Comparison of ENCODE assay signal across 8 cellular contexts in the genomic region with DNA sequence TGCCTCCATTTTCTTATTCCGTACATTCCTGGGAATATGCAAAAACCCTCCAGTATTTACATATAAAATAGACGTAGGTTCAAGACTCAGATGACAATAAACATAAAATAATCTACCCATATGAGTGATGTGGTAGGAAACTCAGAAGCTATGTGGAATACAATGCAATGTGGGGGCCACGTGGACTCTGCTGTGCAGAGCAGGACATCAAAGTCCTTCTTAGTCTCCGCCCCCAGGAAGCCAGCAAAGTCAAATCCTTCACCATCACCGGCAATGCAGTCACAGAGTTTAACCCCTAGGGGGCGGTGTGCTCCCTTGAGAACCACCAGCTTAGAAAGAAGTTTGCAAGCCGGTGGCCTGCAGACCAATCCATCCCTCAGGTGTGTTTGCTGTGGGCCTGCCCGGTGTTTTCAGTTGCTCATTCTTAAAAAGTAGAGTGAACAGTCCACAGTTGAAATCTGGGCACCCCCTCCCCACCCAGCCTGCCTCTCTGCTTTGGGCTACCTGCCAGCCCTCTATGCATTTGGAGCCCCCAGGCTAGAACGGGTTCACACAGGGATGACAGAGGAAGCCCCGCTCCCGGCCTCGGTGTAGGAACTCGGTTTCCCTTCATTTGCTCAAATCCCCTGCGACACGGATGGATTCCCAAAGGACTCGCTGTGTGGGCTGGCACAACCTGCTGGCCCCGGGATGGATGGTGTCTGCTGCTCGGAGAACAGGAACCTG. TPM values are rescaled to one million over a fixed set of nuclear protein-coding genes. Genes with fewer than 3 reads are reported as not detected.
DNase-seq lines count a peak whose midpoint lies in the region; ATAC-seq and TF ChIP-seq lines count a peak whose summit lies in the region.

No MANE protein-coding gene starts in this region.

- no peaks in the 10 kb centered on the region for H3K9me2 ChIP-seq in PC-3 (replicated peaks; ENCODE audit: low read length)

- peak; percentile 85 for ATAC-seq in PC-3
- ATAC-seq in natural killer cell treated with Interleukin-12 subunit alpha and Interleukin-12 subunit beta and Interleukin-15 and Interleukin-18, amount 100 ng/mL, for 72 hours, result peak; percentile 52 to 59
- no peak for ATAC-seq in GM21528 (IDR thresholded peaks at IDR 0.05; ENCODE audit: low FRiP score, unreplicated experiment)

- H3K4me3 ChIP-seq in PC-3 (ENCODE audit: low read length), result no peak overlapping the region
- no peak overlapping the region for H3K4me3 ChIP-seq in esophagus muscularis mucosa

- no peaks in the 10 kb centered on the region for H3K27me3 Mint-ChIP-seq in natural killer cell treated with Interleukin-12 subunit alpha and Interleukin-12 subunit beta and Interleukin-15 and Interleukin-18, amount 100 ng/mL, for 72 hours

- POLR2A ChIA-PET in PC-3 (lab: Charles Lee; ENCODE audit: unreplicated experiment), result no interaction called here

- H3F3A ChIP-seq in PC-3 (ENCODE audit: low read length, unreplicated experiment), result no peaks in the 10 kb centered on the region

- no peaks in the 10 kb centered on the region for H3K36me3 Mint-ChIP-seq in natural killer cell treated with Interleukin-12 subunit alpha and Interleukin-12 subunit beta and Interleukin-15 and Interleukin-18, amount 100 ng/mL, for 72 hours

- CTCF ChIA-PET in PC-3 (lab: Charles Lee), result interaction anchor here (0.6 to 1.0 kb wide), 3 partner anchors 84 to 570 kb away, joined by 3 to 6 read pairs (median 3); no protein-coding TSS in a partner anchor

- no peak overlapping the region for H3K27ac Mint-ChIP-seq in natural killer cell treated with Interleukin-12 subunit alpha and Interleukin-12 subunit beta and Interleukin-15 and Interleukin-18, amount 100 ng/mL, for 72 hours

- TF ChIP-seq EP300 in esophagus muscularis mucosa (IDR thresholded peaks at IDR 0.05), result no peak

- H3K27me3 ChIP-seq in PC-3 (ENCODE audit: low read length), result no peaks in the 10 kb centered on the region
- H3K27me3 ChIP-seq in esophagus muscularis mucosa, result no peaks in the 10 kb centered on the region

- no peak overlapping the region for H3K27ac ChIP-seq in PC-3 (ENCODE audit: low read length)
- H3K27ac ChIP-seq in esophagus muscularis mucosa (replicated peaks in 1 of 4), result no peak overlapping the region

- H4K20me1 ChIP-seq in PC-3 (ENCODE audit: low read length), result 0 out of 2 replicates have a peak, but pooled peaks cover 4% of the 10 kb centered on the region

- peaks cover 12% of the 10 kb centered on the region for H3K4me1 ChIP-seq in PC-3 (ENCODE audit: insufficient read depth, low read length)
- peaks cover 4 to 39% (median 36%) of the 10 kb centered on the region in 4 donors for H3K4me1 ChIP-seq in esophagus muscularis mucosa

- intact Hi-C loops in PC-3 (cut with micrococcal nuclease), result loop anchor here (5.0 kb wide), 1 partner anchor 572 kb away; no protein-coding TSS in a partner anchor
- intact Hi-C loops in esophagus muscularis mucosa (cut with DNase I), result loop anchor here (5.0 to 10.0 kb wide), 3 partner anchors 57 to 897 kb away; no protein-coding TSS in a partner anchor

- peaks cover 4% of the 10 kb centered on the region; the same call in 1 of the 2 replicates for H3K36me3 ChIP-seq in PC-3 (ENCODE audit: low read depth, low read length)
- peaks cover 0 to 23% (median 3%) of the 10 kb centered on the region in 4 donors for H3K36me3 ChIP-seq in esophagus muscularis mucosa

- WGBS in esophagus muscularis mucosa, result 79% methylated on average over 13 of the region's 18 CpGs

- no peaks in the 10 kb centered on the region for H3K9me3 ChIP-seq in PC-3 (ENCODE audit: low read length)
- H3K9me3 ChIP-seq in esophagus muscularis mucosa, result no peaks in the 10 kb centered on the region

- peak; percentile 98 for TF ChIP-seq CTCF in PC-3 (conservative IDR thresholded peaks at IDR 0.05; ENCODE audit: low read depth, low read length)
- TF ChIP-seq CTCF in esophagus muscularis mucosa (IDR thresholded peaks at IDR 0.05), result peak; percentile 89 to 94 (median 92)

- no TSS peak for BruUV-seq in PC-3 (replicated peaks; lab: Mats Ljungman, UMichigan)

- peak; percentile 72 for DNase-seq in DMS53 (lab: John Stamatoyannopoulos, UW)
- DNase-seq in HuH-7.5 (ENCODE audit: low spot score), result peak; percentile 100
- peak; percentile 93 for DNase-seq in PC-3
- DNase-seq in activated T-cell treated with anti-CD3 and anti-CD28 coated beads for 4 hours, result peak; percentile 60
- DNase-seq in esophagus muscularis mucosa (ENCODE audit: extremely low spot score), result peak; percentile 95
- DNase-seq in natural killer cell treated with Interleukin-12 subunit alpha and Interleukin-12 subunit beta and Interleukin-15 and Interleukin-18, amount 100 ng/mL, for 72 hours (ENCODE audit: low spot score), result peak; percentile 82
- peak; percentile 56 to 92 (median 78) for DNase-seq in stimulated activated naive CD4-positive, alpha-beta T cell (lab: John Stamatoyannopoulos, UW)

- no peaks in the 10 kb centered on the region for H3K9me3 Mint-ChIP-seq in natural killer cell treated with Interleukin-12 subunit alpha and Interleukin-12 subunit beta and Interleukin-15 and Interleukin-18, amount 100 ng/mL, for 72 hours

- peaks cover 14% of the 10 kb centered on the region; the same call in 1 of the 2 replicates for H3K79me2 ChIP-seq in PC-3 (ENCODE audit: low read length)

- TF ChIP-seq POLR2A in esophagus muscularis mucosa (IDR thresholded peaks at IDR 0.05; ENCODE audit: low read depth), result no peak

- H3K4me1 Mint-ChIP-seq in natural killer cell treated with Interleukin-12 subunit alpha and Interleukin-12 subunit beta and Interleukin-15 and Interleukin-18, amount 100 ng/mL, for 72 hours (ENCODE audit: low read depth in 2 of 2), result peaks cover 16 to 25% of the 10 kb centered on the region in 2 donors

- H3K9ac ChIP-seq in PC-3 (ENCODE audit: low read length), result 0 out of 2 replicates have a peak overlapping the region, but pooled peaks have one; percentile 4

- no peak overlapping the region for H3K4me3 Mint-ChIP-seq in natural killer cell treated with Interleukin-12 subunit alpha and Interleukin-12 subunit beta and Interleukin-15 and Interleukin-18, amount 100 ng/mL, for 72 hours

- 0 out of 2 replicates have a peak overlapping the region, but pooled peaks have one; percentile 44 for H3K4me2 ChIP-seq in PC-3 (ENCODE audit: low read length)

- H2AFZ ChIP-seq in PC-3 (ENCODE audit: low read length), result 0 out of 2 replicates have a peak overlapping the region, but pooled peaks have one; percentile 28

RNA-seq across cellular contexts. Expression of gene SULF2, which starts 59.9 kb away (rescaled TPM):
- total RNA-seq in PC-3 (2014; rRNA removed) (340 and 372 TPM in 2 replicates), esophagus muscularis mucosa (100 to 1,000 TPM in 3 of 4 donors, 10 to 100 TPM in 1; 78.7 to 243 (median 138) TPM)
- total RNA-seq in natural killer cell treated with Interleukin-12 subunit alpha and Interleukin-12 subunit beta and Interleukin-15 and Interleukin-18, amount 100 ng/mL, for 72 hours, result 1 to 10 TPM in 1 of 2 donors, not detected in 1; 2.1 TPM

Comparison
In these comparisons a context has a peak if more than half of its experiments do, and no peak if none do; other contexts are left out.
1. RNA of gene SULF2, which starts 59.9 kb away (total RNA-seq): 340 to 372 TPM in PC-3 and 78.7 to 243 TPM in esophagus muscularis mucosa; 2.1 TPM in natural killer cell treated with Interleukin-12 subunit alpha and Interleukin-12 subunit beta and Interleukin-15 and Interleukin-18, amount 100 ng/mL, for 72 hours; every median in the first group is over 10 times any median in the second.
2. Peak in every context shown above with its lines, with median percentiles within 50 percentile points of each other: DNase-seq.